ENCODE assay signal across 9 cellular contexts in the genomic region with DNA sequence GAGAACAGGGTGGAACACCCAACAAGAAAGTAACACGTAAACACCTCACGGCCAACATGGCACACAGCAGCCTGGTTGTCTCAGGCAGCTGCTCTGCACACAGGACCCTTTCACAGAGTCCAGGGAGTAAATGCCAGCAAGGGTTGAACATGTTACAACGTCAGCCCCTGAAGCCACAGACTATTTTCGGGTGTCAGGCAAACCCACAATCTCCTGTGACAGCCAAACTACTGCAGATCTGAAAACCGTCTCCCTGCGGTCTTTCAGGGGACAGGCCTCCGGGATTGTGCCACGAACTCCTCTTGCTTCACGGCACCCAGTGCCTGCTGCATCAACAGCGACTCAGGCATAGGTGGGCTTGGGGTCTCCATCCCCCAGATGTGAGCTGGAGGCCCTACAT.
DNase-seq lines count a peak whose midpoint lies in the region; ATAC-seq and TF ChIP-seq lines count a peak whose summit lies in the region.
"Had no signal": no experiment of that assay in that cellular context is flagged by ENCODE, and none has a peak within 500 bp of the region (broad histone marks: within the 10 kb centered on the region; RNA-seq: fewer than 3 reads in every experiment).

No MANE protein-coding gene starts in this region.

- H3K4me1 Mint-ChIP-seq in CD8-positive, alpha-beta T cell (ENCODE audit: low read depth) = peaks cover 66% of the 10 kb centered on the region
- H3K4me1 Mint-ChIP-seq in activated B cell treated with CpG ODN at 0.5 μM for 24 hours (peaks cover 72% of the 10 kb centered on the region), Caco-2 (ENCODE audit: low read depth, unreplicated experiment) (peaks cover 7% of the 10 kb centered on the region), osteocyte (ENCODE audit: unreplicated experiment) (peaks cover 3% of the 10 kb centered on the region)

- intact Hi-C loops in CD8-positive, alpha-beta T cell (cut with DNase I, micrococcal nuclease) = loop anchor here in 1 of 2 experiments (5.0 kb wide), 1 partner anchor 39 kb away; no protein-coding TSS in a partner anchor
- intact Hi-C loops in activated B cell treated with CpG ODN at 0.5 μM for 24 hours (cut with micrococcal nuclease) = loop anchor here (1.0 kb wide), 2 partner anchors 35 to 42 kb away; no protein-coding TSS in a partner anchor
- intact Hi-C loops in lower lobe of right lung (cut with DNase I) = no loop called here
- intact Hi-C loops in adrenal gland (cut with DNase I) = no loop called here
- intact Hi-C loops in Caco-2 (cut with micrococcal nuclease; ENCODE audit: unreplicated experiment) = loop anchor here (10.0 kb wide), 1 partner anchor 68 kb away; no protein-coding TSS in a partner anchor

- no peak overlapping the region for H3K27ac ChIP-seq in CD8-positive, alpha-beta T cell (ENCODE audit: low read depth, low read length)
- H3K27ac ChIP-seq in lower lobe of right lung (no peak overlapping the region), adrenal gland (no peak overlapping the region)

- no peak overlapping the region for H3K4me3 ChIP-seq in CD8-positive, alpha-beta T cell (ENCODE audit: low read depth, low read length)
- H3K4me3 ChIP-seq in lower lobe of right lung (no peak overlapping the region), adrenal gland (no peak overlapping the region), Caco-2 (ENCODE audit: low read depth, low read length) (no peak overlapping the region)

- H3K36me3 ChIP-seq in CD8-positive, alpha-beta T cell (ENCODE audit: insufficient read depth, low read length) = no peaks in the 10 kb centered on the region
- H3K36me3 ChIP-seq in lower lobe of right lung (no peaks in the 10 kb centered on the region), adrenal gland (replicated peaks in 1 of 2) (no peaks in the 10 kb centered on the region), Caco-2 (ENCODE audit: control insufficient read depth, insufficient read depth, low read length) (no peaks in the 10 kb centered on the region)

- peak overlapping the region; percentile 38 for H3K4me3 Mint-ChIP-seq in CD8-positive, alpha-beta T cell
- H3K4me3 Mint-ChIP-seq in activated B cell treated with CpG ODN at 0.5 μM for 24 hours (peak overlapping the region; percentile 57), Caco-2 (ENCODE audit: unreplicated experiment) (no peak overlapping the region), osteocyte (ENCODE audit: unreplicated experiment) (no peak overlapping the region)

- POLR2A ChIA-PET in CD8-positive, alpha-beta T cell (lab: Charles Lee) = interaction anchor here (0.7 to 1.8 kb wide), 4 partner anchors 15 to 42 kb away, joined by 3 to 5 read pairs (median 3); no protein-coding TSS in a partner anchor
- POLR2A ChIA-PET in activated B cell treated with CpG ODN at 0.5 μM for 24 hours (lab: Charles Lee) = interaction anchor here (1.2 to 2.7 kb wide), 3 partner anchors 18 to 73 kb away, joined by 4 to 19 read pairs (median 4); no protein-coding TSS in a partner anchor
- POLR2A ChIA-PET in Caco-2 (lab: Charles Lee) = no interaction called here

- H3K9me3 ChIP-seq in CD8-positive, alpha-beta T cell (ENCODE audit: low read length) = no peaks in the 10 kb centered on the region
- H3K9me3 ChIP-seq in lower lobe of right lung (no peaks in the 10 kb centered on the region), adrenal gland (replicated peaks in 1 of 3) (no peaks in the 10 kb centered on the region), Caco-2 (no peaks in the 10 kb centered on the region)

- no peaks in the 10 kb centered on the region for H3K27me3 ChIP-seq in CD8-positive, alpha-beta T cell (ENCODE audit: insufficient read depth, low read length)
- no peaks in the 10 kb centered on the region for H3K27me3 ChIP-seq in lower lobe of right lung (ENCODE audit: low read depth)
- no peaks in the 10 kb centered on the region for H3K27me3 ChIP-seq in adrenal gland
- no peaks in the 10 kb centered on the region for H3K27me3 ChIP-seq in Caco-2 (replicated peaks; ENCODE audit: control insufficient read depth, insufficient read depth, low read length)

- CTCF ChIA-PET in CD8-positive, alpha-beta T cell (lab: Charles Lee) = interaction anchor here (0.7 to 1.6 kb wide), 2 partner anchors 20 to 21 kb away, joined by 3 to 5 read pairs; no protein-coding TSS in a partner anchor
- CTCF ChIA-PET in activated B cell treated with CpG ODN at 0.5 μM for 24 hours (lab: Charles Lee) (interaction anchor here (0.6 to 2.6 kb wide), 5 partner anchors 21 to 131 kb away, joined by 3 to 9 read pairs (median 3); no protein-coding TSS in a partner anchor), Caco-2 (lab: Charles Lee) (no interaction called here)

- peaks cover 61% of the 10 kb centered on the region for H3K4me1 ChIP-seq in CD8-positive, alpha-beta T cell (ENCODE audit: insufficient read depth, low read length)
- H3K4me1 ChIP-seq in lower lobe of right lung = peaks cover 45% of the 10 kb centered on the region
- H3K4me1 ChIP-seq in adrenal gland (replicated peaks in 1 of 2) = peaks cover 6 to 24% of the 10 kb centered on the region in 2 donors
- no peaks in the 10 kb centered on the region for H3K4me1 ChIP-seq in Caco-2

- DNase-seq in CD8-positive, alpha-beta T cell = peak; percentile 18 to 70 (median 49)
- DNase-seq in activated B cell treated with CpG ODN at 0.5 μM for 24 hours (no peak), lower lobe of right lung (no peak), adrenal gland (no peak), Caco-2 (no peak), osteocyte (ENCODE audit: extremely low spot score, unreplicated experiment) (no peak)
- DNase-seq: NCI-H187 had no signal

- BruUV-seq in Caco-2 (replicated peaks; lab: Mats Ljungman, UMichigan) = no TSS peak

- H3K9me3 Mint-ChIP-seq in CD8-positive, alpha-beta T cell = no peaks in the 10 kb centered on the region
- H3K9me3 Mint-ChIP-seq in activated B cell treated with CpG ODN at 0.5 μM for 24 hours (no peaks in the 10 kb centered on the region), Caco-2 (ENCODE audit: unreplicated experiment) (no peaks in the 10 kb centered on the region), osteocyte (ENCODE audit: unreplicated experiment) (no peaks in the 10 kb centered on the region)

- H3K36me3 Mint-ChIP-seq in CD8-positive, alpha-beta T cell = no peaks in the 10 kb centered on the region
- H3K36me3 Mint-ChIP-seq in activated B cell treated with CpG ODN at 0.5 μM for 24 hours (ENCODE audit: low read depth) (no peaks in the 10 kb centered on the region), Caco-2 (ENCODE audit: insufficient read depth, unreplicated experiment) (no peaks in the 10 kb centered on the region), osteocyte (ENCODE audit: unreplicated experiment) (no peaks in the 10 kb centered on the region)

- no peaks in the 10 kb centered on the region for H3K27me3 Mint-ChIP-seq in CD8-positive, alpha-beta T cell (ENCODE audit: low read depth)
- H3K27me3 Mint-ChIP-seq in activated B cell treated with CpG ODN at 0.5 μM for 24 hours (no peaks in the 10 kb centered on the region), Caco-2 (ENCODE audit: insufficient read depth, unreplicated experiment) (no peaks in the 10 kb centered on the region), osteocyte (ENCODE audit: unreplicated experiment) (no peaks in the 10 kb centered on the region)

- WGBS in adrenal gland, 4 donors = 79 to 92% (median 81%) methylated on average over 10 of the region's 10 CpGs

- no peak for TF ChIP-seq POLR2A in adrenal gland (IDR thresholded peaks at IDR 0.05)

- H3K27ac Mint-ChIP-seq in CD8-positive, alpha-beta T cell = peak overlapping the region; percentile 49
- H3K27ac Mint-ChIP-seq in activated B cell treated with CpG ODN at 0.5 μM for 24 hours (peak overlapping the region; percentile 62), Caco-2 (ENCODE audit: unreplicated experiment) (no peak overlapping the region), osteocyte (ENCODE audit: unreplicated experiment) (no peak overlapping the region)

- no peak for TF ChIP-seq CTCF in CD8-positive, alpha-beta T cell (IDR thresholded peaks at IDR 0.05)
- no peak for TF ChIP-seq CTCF in activated B cell treated with CpG ODN at 0.5 μM for 24 hours (IDR thresholded peaks at IDR 0.05)
- no peak for TF ChIP-seq CTCF in lower lobe of right lung (IDR thresholded peaks at IDR 0.05)
- TF ChIP-seq CTCF in adrenal gland (IDR thresholded peaks at IDR 0.05) = no peak
- TF ChIP-seq CTCF in Caco-2 (IDR thresholded peaks at IDR 0.05; ENCODE audit: insufficient read depth in 1 of 2, low read depth in 1 of 2, low read length in 1 of 2, severe bottlenecking in 1 of 2, unreplicated experiment in 1 of 2) = no peak
- TF ChIP-seq CTCF in osteocyte (IDR thresholded peaks at IDR 0.05) = no peak

- ATAC-seq in CD8-positive, alpha-beta T cell = peak; percentile 82
- peak; percentile 44 for ATAC-seq in HG03442 (IDR thresholded peaks at IDR 0.05; ENCODE audit: unreplicated experiment)
- ATAC-seq in activated B cell treated with CpG ODN at 0.5 μM for 24 hours (ENCODE audit: low read depth) = peak; percentile 48
- peak; percentile 45 to 53 for ATAC-seq in lower lobe of right lung
- ATAC-seq in HG02798 (IDR thresholded peaks at IDR 0.05; ENCODE audit: poor library complexity, unreplicated experiment) = no peak

Comparison
In these comparisons a context has a peak if more than half of its experiments do, and no peak if none do; other contexts are left out.
1. DNase-seq: peak in CD8-positive, alpha-beta T cell (7 of 7); none in activated B cell treated with CpG ODN at 0.5 μM for 24 hours (single experiment), lower lobe of right lung (single experiment), adrenal gland (0 of 7), Caco-2 (0 of 2) and osteocyte (single experiment).
2. H3K27ac Mint-ChIP-seq: peak in CD8-positive, alpha-beta T cell (single experiment) and activated B cell treated with CpG ODN at 0.5 μM for 24 hours (single experiment); none in Caco-2 (single experiment) and osteocyte (single experiment).
3. H3K4me3 Mint-ChIP-seq: peak in CD8-positive, alpha-beta T cell (single experiment) and activated B cell treated with CpG ODN at 0.5 μM for 24 hours (single experiment); none in Caco-2 (single experiment) and osteocyte (single experiment).
4. intact Hi-C loops: an anchor here in activated B cell treated with CpG ODN at 0.5 μM for 24 hours (1.0 kb wide) and Caco-2 (10.0 kb wide); none called in lower lobe of right lung and adrenal gland.